8 cellular contexts compared by ENCODE assay signal in the genomic region with DNA sequence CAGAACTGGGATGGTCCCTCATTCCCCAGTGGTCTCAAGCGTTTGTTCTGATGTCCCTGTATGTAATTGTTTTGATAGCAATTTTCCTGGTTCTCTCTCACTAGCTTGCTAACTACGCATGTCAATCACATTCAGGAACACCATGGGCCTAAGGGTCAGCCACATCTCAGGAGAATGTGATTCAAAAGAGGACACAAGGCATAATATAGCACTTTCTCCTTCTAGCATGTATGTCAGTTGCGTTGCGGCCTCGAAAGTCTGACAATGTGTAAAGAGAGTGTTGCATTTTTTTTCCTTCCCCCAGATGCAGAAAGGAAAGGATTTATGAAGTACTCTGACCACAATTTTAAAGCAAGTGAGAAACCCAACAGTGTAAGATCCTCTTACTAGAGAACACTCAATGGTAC. TPM values are rescaled to one million over a fixed set of nuclear protein-coding genes. Genes with fewer than 3 reads are reported as not detected.
DNase-seq lines count a peak whose midpoint lies in the region; ATAC-seq and TF ChIP-seq lines count a peak whose summit lies in the region.

No MANE protein-coding gene starts in this region.

- no peaks in the 10 kb centered on the region for H4K20me1 ChIP-seq in OCI-LY3 (ENCODE audit: insufficient read depth, low read length)

- no peaks in the 10 kb centered on the region for H3K9me3 Mint-ChIP-seq in nephron progenitor cell

- peak overlapping the region; percentile 94 for H3K4me3 ChIP-seq in OCI-LY3 (ENCODE audit: low read length)

- peak overlapping the region; percentile 100 for H2AFZ ChIP-seq in OCI-LY3 (ENCODE audit: low read depth, low read length)

- peaks cover 29% of the 10 kb centered on the region for H3K4me1 ChIP-seq in OCI-LY3 (ENCODE audit: low read length)

- H3K27me3 ChIP-seq in OCI-LY3 (ENCODE audit: low read depth, low read length), result no peaks in the 10 kb centered on the region

- TF ChIP-seq CTCF in OCI-LY3 (IDR thresholded peaks at IDR 0.05; ENCODE audit: low read depth, low read length) (no peak), nephron progenitor cell (IDR thresholded peaks at IDR 0.05) (no peak)

- peak overlapping the region; percentile 90 for H3K4me2 ChIP-seq in OCI-LY3 (ENCODE audit: low read length)

- no peaks in the 10 kb centered on the region for H3K27me3 Mint-ChIP-seq in nephron progenitor cell (ENCODE audit: low read depth, poor library complexity)

- 0 out of 2 replicates have a peak overlapping the region, but pooled peaks have one; percentile 4 for H3K27ac ChIP-seq in OCI-LY3 (ENCODE audit: low read length)

- ATAC-seq in GM18907 (IDR thresholded peaks at IDR 0.05; ENCODE audit: unreplicated experiment) (peak; percentile 1), GM18868 (IDR thresholded peaks at IDR 0.05; ENCODE audit: unreplicated experiment) (no peak), HG02870 (IDR thresholded peaks at IDR 0.05; ENCODE audit: unreplicated experiment) (no peak), HG02610 (IDR thresholded peaks at IDR 0.05; ENCODE audit: unreplicated experiment) (no peak)

- peaks cover 9% of the 10 kb centered on the region for H3K36me3 Mint-ChIP-seq in nephron progenitor cell (ENCODE audit: low read depth)

- H3K27ac Mint-ChIP-seq in nephron progenitor cell, result peak overlapping the region; percentile 93

- peaks cover 36% of the 10 kb centered on the region for H3K4me1 Mint-ChIP-seq in nephron progenitor cell

- DNase-seq in dermis blood vessel endothelial cell (peak; percentile 27), nephron progenitor cell (no peak), dedifferentiated amniotic fluid mesenchymal stem cell (ENCODE audit: extremely low spot score) (no peak)

- no peaks in the 10 kb centered on the region for H3K36me3 ChIP-seq in OCI-LY3 (replicated peaks; ENCODE audit: low read depth, low read length)

- H3K79me2 ChIP-seq in OCI-LY3 (ENCODE audit: low read length), result no peaks in the 10 kb centered on the region

- H3K9ac ChIP-seq in OCI-LY3 (ENCODE audit: low read length), result peak overlapping the region; percentile 93; the same call in 1 of the 2 replicates

- no peaks in the 10 kb centered on the region for H3K9me3 ChIP-seq in OCI-LY3 (ENCODE audit: insufficient read depth, low read length)

- H3K4me3 Mint-ChIP-seq in nephron progenitor cell, result peak overlapping the region; percentile 83

RNA-seq across cellular contexts. Expression of a gene that starts 32.0 kb away (rescaled TPM):
- 78.5 and 111 TPM in 2 replicates for total RNA-seq in dermis blood vessel endothelial cell
